ENCODE assay signal across 8 cellular contexts in the genomic region with DNA sequence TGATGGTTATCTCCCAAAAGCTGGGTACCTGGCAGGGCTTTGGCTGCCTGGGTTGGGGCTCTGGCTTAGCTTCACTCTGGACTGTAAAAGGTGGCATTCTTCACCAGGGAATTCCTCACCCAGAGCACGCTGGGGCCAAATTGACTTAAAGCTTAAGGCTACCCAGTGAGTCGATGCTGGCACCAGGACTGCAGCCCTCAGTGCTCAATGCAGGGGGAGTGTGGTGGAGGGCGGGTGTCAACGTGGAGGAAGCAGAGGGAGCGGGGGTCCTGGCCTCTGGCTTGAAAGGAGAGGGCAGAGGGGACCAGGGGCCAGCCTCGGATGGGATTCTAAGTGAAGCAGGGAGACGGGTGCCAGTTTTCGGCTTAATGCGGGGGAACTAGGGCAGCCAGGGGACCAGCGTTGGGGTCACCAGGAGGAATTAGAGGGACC. TPM values are rescaled to one million over a fixed set of nuclear protein-coding genes. Genes with fewer than 3 reads are reported as not detected.
DNase-seq lines count a peak whose midpoint lies in the region; ATAC-seq and TF ChIP-seq lines count a peak whose summit lies in the region.

No MANE protein-coding gene starts in this region.

- H3K36me3 ChIP-seq in right lobe of liver (no peaks in the 10 kb centered on the region), vagina (peaks cover 0 to 12% of the 10 kb centered on the region in 2 donors)

- peak overlapping the region; percentile 20 for H3K4me3 ChIP-seq in astrocyte of the spinal cord (ENCODE audit: low read depth, low read length)
- peak overlapping the region in 2 of 3 donors; percentile 18 to 64 for H3K4me3 ChIP-seq in right lobe of liver
- H3K4me3 ChIP-seq in vagina, result peak overlapping the region; percentile 48 to 50
- no peak overlapping the region for H3K4me3 ChIP-seq in lower leg skin (ENCODE audit: low read depth, poor library complexity, severe bottlenecking)

- in situ Hi-C loops in astrocyte of the spinal cord (cut with HindIII; ENCODE audit: low sequenced_read_pairs), result no loop called here

- TF ChIP-seq CTCF in astrocyte of the spinal cord (IDR thresholded peaks at IDR 0.05; ENCODE audit: low read depth, low read length) (no peak), right lobe of liver (IDR thresholded peaks at IDR 0.05) (no peak), vagina (IDR thresholded peaks at IDR 0.05) (no peak), lower leg skin (IDR thresholded peaks at IDR 0.05) (no peak)

- H3K9me3 ChIP-seq in right lobe of liver (no peaks in the 10 kb centered on the region), vagina (no peaks in the 10 kb centered on the region)

- H3K4me1 ChIP-seq in right lobe of liver (peaks cover 0 to 4% (median 0%) of the 10 kb centered on the region in 4 donors), vagina (peaks cover 34% of the 10 kb centered on the region)

- ATAC-seq in HG03354 (IDR thresholded peaks at IDR 0.05; ENCODE audit: poor library complexity, severe bottlenecking, unreplicated experiment), result peak; percentile 5
- peak in 2 of 4 donors; percentile 5 to 8 for ATAC-seq in right lobe of liver
- ATAC-seq in HG02588 (IDR thresholded peaks at IDR 0.05; ENCODE audit: unreplicated experiment), result no peak

- intact Hi-C loops in right lobe of liver (cut with DNase I), result no loop called here
- intact Hi-C loops in vagina (cut with DNase I), result no loop called here
- intact Hi-C loops in lower leg skin (cut with DNase I; ENCODE audit: low total_unique reads), result no loop called here

- WGBS in right lobe of liver (ENCODE audit: insufficient coverage, low coverage, low lambda C conversion rate, missing lambda C conversion rate), result 23% methylated on average over 6 of the region's 10 CpGs
- WGBS in lower leg skin, 2 donors, result 12 to 44% methylated on average over 4 to 10 of the region's 10 CpGs

- H3K27ac ChIP-seq in right lobe of liver, result peak overlapping the region in 2 of 3 donors; percentile 47 to 53
- peak overlapping the region; percentile 94 for H3K27ac ChIP-seq in vagina

- DNase-seq in AG20443 (ENCODE audit: low spot score) (peak; percentile 12), astrocyte of the spinal cord (ENCODE audit: low read depth, low spot score) (no peak), right lobe of liver (no peak), vagina (ENCODE audit: extremely low spot score in 2 of 2) (no peak), SHP77 treated with DMSO at 0.1 percent for 48 hours (lab: John Stamatoyannopoulos, UW) (no peak), lower leg skin (ENCODE audit: low spot score in 2 of 2) (no peak)

- no peaks in the 10 kb centered on the region for H3K27me3 ChIP-seq in right lobe of liver
- no peaks in the 10 kb centered on the region for H3K27me3 ChIP-seq in vagina

- TF ChIP-seq POLR2A in right lobe of liver (IDR thresholded peaks at IDR 0.05) (no peak), vagina (IDR thresholded peaks at IDR 0.05) (no peak), lower leg skin (IDR thresholded peaks at IDR 0.05) (no peak)

RNA-seq across cellular contexts. Expression of a gene that starts 0.4 kb away (rescaled TPM):
- 10 to 100 TPM; 19.2 to 36.8 (median 21.9) TPM for total RNA-seq in right lobe of liver
- total RNA-seq in vagina, result 33.6 TPM
- 10 to 100 TPM; 18.9 to 37.0 (median 22.7) TPM for total RNA-seq in lower leg skin

RNA-seq across cellular contexts. Expression of a gene that starts 6.5 kb away (rescaled TPM):
- total RNA-seq in right lobe of liver (10 to 100 TPM; 26.8 to 37.7 (median 30.9) TPM), vagina (116 TPM), lower leg skin (10 to 100 TPM; 50.5 to 83.5 (median 61.5) TPM)

RNA-seq across cellular contexts. Expression of a gene that starts 14.6 kb away (rescaled TPM):
- total RNA-seq in right lobe of liver, result 10 to 100 TPM in 1 of 6 experiments, 1 to 10 TPM in 5; 1.3 to 22.8 (median 2.6) TPM
- 20.1 TPM for total RNA-seq in vagina
- 10 to 100 TPM; 10.2 to 30.2 (median 13.5) TPM for total RNA-seq in lower leg skin

RNA-seq across cellular contexts. Expression of a gene that starts 15.0 kb away (rescaled TPM):
- 10 to 100 TPM; 26.5 to 41.4 (median 32.4) TPM for total RNA-seq in right lobe of liver
- total RNA-seq in vagina, result 54.5 TPM
- 10 to 100 TPM; 71.0 to 93.5 (median 78.4) TPM for total RNA-seq in lower leg skin

RNA-seq across cellular contexts. Expression of a gene that starts 32.2 kb away (rescaled TPM):
- total RNA-seq in right lobe of liver, result 10 to 100 TPM; 12.6 to 23.0 (median 17.3) TPM
- 59.2 TPM for total RNA-seq in vagina
- total RNA-seq in lower leg skin, result 10 to 100 TPM; 34.1 to 89.6 (median 49.0) TPM
